16 cellular contexts compared by ENCODE assay signal in the genomic region with DNA sequence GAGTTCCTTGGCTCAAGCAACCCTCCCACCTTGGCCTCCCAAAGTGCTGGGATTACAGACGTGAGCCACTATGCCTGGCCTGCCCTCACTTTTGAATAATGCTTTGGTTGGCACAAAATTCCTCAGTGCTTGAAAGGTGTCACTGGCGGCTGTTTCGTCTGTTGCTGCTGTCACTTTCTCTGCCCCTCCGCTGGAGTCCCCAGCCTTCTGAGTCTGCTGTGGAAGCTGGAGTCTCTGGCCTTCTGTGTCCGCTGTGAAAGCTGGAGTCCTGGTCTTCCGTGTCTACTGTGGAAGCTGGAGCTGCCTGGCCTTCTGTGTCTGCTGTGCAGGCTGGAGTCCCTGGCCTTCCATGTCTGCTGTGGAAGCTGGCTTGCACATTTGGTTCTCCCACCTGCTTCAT. TPM values are rescaled to one million over a fixed set of nuclear protein-coding genes. Genes with fewer than 3 reads are reported as not detected.
A peak's percentile ranks its signal among the peaks of the same experiment; 100 is the strongest.
DNase-seq lines count a peak whose midpoint lies in the region; ATAC-seq and TF ChIP-seq lines count a peak whose summit lies in the region.
"Had no signal": no experiment of that assay in that cellular context is flagged by ENCODE, and none has a peak within 500 bp of the region (broad histone marks: within the 10 kb centered on the region; RNA-seq: fewer than 3 reads in every experiment).

No MANE protein-coding gene starts in this region.

- H3K27me3 ChIP-seq in left ventricle myocardium inferior (ENCODE audit: low read depth) (no peaks in the 10 kb centered on the region), ascending aorta (no peaks in the 10 kb centered on the region)
- H3K27me3 ChIP-seq in naive thymus-derived CD4-positive, alpha-beta T cell (ENCODE audit: control insufficient read depth in 2 of 2, insufficient read depth in 2 of 2, low read length in 2 of 2) = no peaks in the 10 kb centered on the region

- H3K36me3 ChIP-seq in left ventricle myocardium inferior (no peaks in the 10 kb centered on the region), ascending aorta (no peaks in the 10 kb centered on the region)
- no peaks in the 10 kb centered on the region for H3K36me3 ChIP-seq in naive thymus-derived CD4-positive, alpha-beta T cell (ENCODE audit: control insufficient read depth in 2 of 3, insufficient read depth in 3 of 3, low read length in 3 of 3)

- H3K27ac Mint-ChIP-seq in T-helper 17 cell = peak overlapping the region; percentile 83
- H3K27ac Mint-ChIP-seq in naive thymus-derived CD4-positive, alpha-beta T cell = peak overlapping the region in 4 of 9 donors; percentile 9 to 71 (median 40)

- POLR2A ChIA-PET in naive thymus-derived CD4-positive, alpha-beta T cell (lab: Charles Lee) = interaction anchor here (1.2 to 3.6 kb wide), 4 partner anchors 13 to 281 kb away, joined by 3 to 26 read pairs (median 6); a partner anchor contains a TSS

- H3K4me1 ChIP-seq in left ventricle myocardium inferior = peaks cover 7% of the 10 kb centered on the region
- H3K4me1 ChIP-seq in naive thymus-derived CD4-positive, alpha-beta T cell (ENCODE audit: control insufficient read depth in 2 of 2, insufficient read depth in 2 of 2, low read length in 2 of 2) = peaks cover 19 to 21% of the 10 kb centered on the region in 2 donors
- H3K4me1 ChIP-seq in ascending aorta = no peaks in the 10 kb centered on the region

- TF ChIP-seq CTCF in left ventricle myocardium inferior (IDR thresholded peaks at IDR 0.05; ENCODE audit: borderline replicate concordance) (no peak), ascending aorta (IDR thresholded peaks at IDR 0.05) (no peak)

- ATAC-seq in left cardiac atrium (no peak), T-helper 17 cell (no peak)
- ATAC-seq in naive thymus-derived CD4-positive, alpha-beta T cell = no peak

- H3K4me3 ChIP-seq in left ventricle myocardium inferior = no peak overlapping the region
- no peak overlapping the region for H3K4me3 ChIP-seq in naive thymus-derived CD4-positive, alpha-beta T cell (ENCODE audit: low read length)
- no peak overlapping the region for H3K4me3 ChIP-seq in ascending aorta
- H3K4me3 ChIP-seq: GM23248 had no signal

- peak overlapping the region; percentile 60 for H3K27ac ChIP-seq in left ventricle myocardium inferior (replicated peaks)
- H3K27ac ChIP-seq in naive thymus-derived CD4-positive, alpha-beta T cell (ENCODE audit: low read depth, low read length) = no peak overlapping the region
- no peak overlapping the region for H3K27ac ChIP-seq in ascending aorta
- H3K27ac ChIP-seq: GM23248 had no signal

- H3K27me3 Mint-ChIP-seq in T-helper 17 cell = peaks cover under 1% of the 10 kb centered on the region
- peaks cover 0 to 52% (median 15%) of the 10 kb centered on the region in 5 donors for H3K27me3 Mint-ChIP-seq in naive thymus-derived CD4-positive, alpha-beta T cell

- H3K36me3 Mint-ChIP-seq in T-helper 17 cell (ENCODE audit: low read depth) = peaks cover 4% of the 10 kb centered on the region
- peaks cover 0 to 12% (median 5%) of the 10 kb centered on the region in 5 donors for H3K36me3 Mint-ChIP-seq in naive thymus-derived CD4-positive, alpha-beta T cell

- no peak for DNase-seq in left ventricle myocardium inferior
- no peak for DNase-seq in left cardiac atrium
- no peak for DNase-seq in T-helper 17 cell
- no peak for DNase-seq in naive thymus-derived CD4-positive, alpha-beta T cell
- no peak for DNase-seq in NCI-H2107 treated with DMSO at 0.1 percent for 48 hours (lab: John Stamatoyannopoulos, UW; ENCODE audit: unreplicated experiment)
- DNase-seq in AG08396 (ENCODE audit: low spot score) = no peak
- no peak for DNase-seq in ascending aorta (ENCODE audit: low spot score in 2 of 2)
- DNase-seq: C1 segment of cervical spinal cord, DMS53, GM23248, NCI-H1417 treated with DMSO at 0.1 percent for 48 hours, NCI-H2029, NCI-H524 treated with DMSO at 0.1 percent for 48 hours, RPMI8226 had no signal

- H3K4me1 Mint-ChIP-seq in T-helper 17 cell = peaks cover 19% of the 10 kb centered on the region
- peaks cover 12 to 31% (median 22%) of the 10 kb centered on the region in 7 donors for H3K4me1 Mint-ChIP-seq in naive thymus-derived CD4-positive, alpha-beta T cell

- no peaks in the 10 kb centered on the region for H3K9me3 ChIP-seq in left ventricle myocardium inferior (replicated peaks)
- H3K9me3 ChIP-seq in T-helper 17 cell (ENCODE audit: control insufficient read depth, low read length, poor library complexity, severe bottlenecking) = no peaks in the 10 kb centered on the region
- H3K9me3 ChIP-seq in naive thymus-derived CD4-positive, alpha-beta T cell (ENCODE audit: control insufficient read depth in 2 of 3, low read length in 3 of 3) = no peaks in the 10 kb centered on the region
- H3K9me3 ChIP-seq in ascending aorta = no peaks in the 10 kb centered on the region

- intact Hi-C loops in left ventricle myocardium inferior (cut with micrococcal nuclease) (no loop called here), left cardiac atrium (cut with DNase I) (no loop called here), ascending aorta (cut with DNase I) (no loop called here)
- intact Hi-C loops in naive thymus-derived CD4-positive, alpha-beta T cell (cut with micrococcal nuclease) = no loop called here

- H3K4me3 Mint-ChIP-seq in T-helper 17 cell = peak overlapping the region; percentile 31
- peak overlapping the region in 6 of 10 donors; percentile 12 to 44 (median 32) for H3K4me3 Mint-ChIP-seq in naive thymus-derived CD4-positive, alpha-beta T cell

- peaks cover 0 to 11% (median 5%) of the 10 kb centered on the region in 11 donors for H3K9me3 Mint-ChIP-seq in naive thymus-derived CD4-positive, alpha-beta T cell

- CTCF ChIA-PET in naive thymus-derived CD4-positive, alpha-beta T cell (lab: Charles Lee) = interaction anchor here (1.4 kb wide), 1 partner anchor 13 kb away, joined by 3 read pairs; no protein-coding TSS in a partner anchor

RNA-seq across cellular contexts. Expression of a gene that starts 4.9 kb away (rescaled TPM):
- total RNA-seq in left ventricle myocardium inferior = not detected
- not detected for total RNA-seq in left cardiac atrium
- total RNA-seq in T-helper 17 cell = not detected
- not detected for total RNA-seq in naive thymus-derived CD4-positive, alpha-beta T cell
- polyA plus RNA-seq in naive thymus-derived CD4-positive, alpha-beta T cell = not detected
- total RNA-seq in ascending aorta = not detected
- total RNA-seq: GM23248, HT1080, OCI-LY7 had no signal
- polyA plus RNA-seq: GM23248 had no signal

RNA-seq across cellular contexts. Expression of a gene that starts 8.1 kb away (rescaled TPM):
- total RNA-seq in left ventricle myocardium inferior (not detected), left cardiac atrium (not detected), T-helper 17 cell (not detected), ascending aorta (not detected)
- total RNA-seq in naive thymus-derived CD4-positive, alpha-beta T cell = not detected
- polyA plus RNA-seq in naive thymus-derived CD4-positive, alpha-beta T cell = not detected
- total RNA-seq: GM23248, HT1080, OCI-LY7 had no signal
- polyA plus RNA-seq: GM23248 had no signal

RNA-seq across cellular contexts. Expression of a gene that starts 17.9 kb away (rescaled TPM):
- total RNA-seq in left ventricle myocardium inferior = 15.3 TPM
- total RNA-seq in left cardiac atrium = 10 to 100 TPM in 1 of 2 donors, 1 to 10 TPM in 1; 9.0 to 21.7 TPM
- total RNA-seq in T-helper 17 cell = 10 to 100 TPM; 79.5 to 90.1 TPM
- 10 to 100 TPM in 2 of 5 experiments, 1 to 10 TPM in 2, under 1 TPM in 1; 0.41 to 79.3 (median 4.4) TPM for total RNA-seq in naive thymus-derived CD4-positive, alpha-beta T cell
- under 1 TPM; 0.22 to 0.35 TPM for polyA plus RNA-seq in naive thymus-derived CD4-positive, alpha-beta T cell
- total RNA-seq in ascending aorta = 27.0 TPM
- total RNA-seq: OCI-LY7 had no signal
- polyA plus RNA-seq: GM23248 had no signal

RNA-seq across cellular contexts. Expression of a gene that starts 18.3 kb away (rescaled TPM):
- total RNA-seq in left ventricle myocardium inferior (not detected), left cardiac atrium (not detected), T-helper 17 cell (not detected), ascending aorta (not detected)
- not detected for total RNA-seq in naive thymus-derived CD4-positive, alpha-beta T cell
- polyA plus RNA-seq in naive thymus-derived CD4-positive, alpha-beta T cell = not detected
- total RNA-seq: GM23248, HT1080, OCI-LY7 had no signal
- polyA plus RNA-seq: GM23248 had no signal

RNA-seq across cellular contexts. Expression of a gene that starts 31.9 kb away (rescaled TPM):
- total RNA-seq in left ventricle myocardium inferior (not detected), left cardiac atrium (not detected), T-helper 17 cell (not detected), ascending aorta (not detected)
- total RNA-seq in naive thymus-derived CD4-positive, alpha-beta T cell = not detected
- polyA plus RNA-seq in naive thymus-derived CD4-positive, alpha-beta T cell = not detected
- total RNA-seq: GM23248, HT1080, OCI-LY7 had no signal
- polyA plus RNA-seq: GM23248 had no signal
